In genomic region chr1:95905818-95906395, GRCh38 we compare ENCODE assay signal across 6 cellular contexts.
"Had no signal": no experiment of that assay in that cellular context is flagged by ENCODE, and none has a peak within 500 bp of the region (broad histone marks: within the 10 kb centered on the region; RNA-seq: fewer than 3 reads in every experiment).

No MANE protein-coding gene starts in this region.

- H2AFZ ChIP-seq: GM23248 had no signal

- ATAC-seq: K562 had no signal

- H3K4me3 ChIP-seq: GM23248, K562 had no signal

- H3K27ac ChIP-seq: GM23248 had no signal

- DNase-seq: GM23248, GOT3, H9, HCEC 1CT, IMR-90 had no signal
